Comparison of ENCODE assay signal across 8 cellular contexts in the genomic region with DNA sequence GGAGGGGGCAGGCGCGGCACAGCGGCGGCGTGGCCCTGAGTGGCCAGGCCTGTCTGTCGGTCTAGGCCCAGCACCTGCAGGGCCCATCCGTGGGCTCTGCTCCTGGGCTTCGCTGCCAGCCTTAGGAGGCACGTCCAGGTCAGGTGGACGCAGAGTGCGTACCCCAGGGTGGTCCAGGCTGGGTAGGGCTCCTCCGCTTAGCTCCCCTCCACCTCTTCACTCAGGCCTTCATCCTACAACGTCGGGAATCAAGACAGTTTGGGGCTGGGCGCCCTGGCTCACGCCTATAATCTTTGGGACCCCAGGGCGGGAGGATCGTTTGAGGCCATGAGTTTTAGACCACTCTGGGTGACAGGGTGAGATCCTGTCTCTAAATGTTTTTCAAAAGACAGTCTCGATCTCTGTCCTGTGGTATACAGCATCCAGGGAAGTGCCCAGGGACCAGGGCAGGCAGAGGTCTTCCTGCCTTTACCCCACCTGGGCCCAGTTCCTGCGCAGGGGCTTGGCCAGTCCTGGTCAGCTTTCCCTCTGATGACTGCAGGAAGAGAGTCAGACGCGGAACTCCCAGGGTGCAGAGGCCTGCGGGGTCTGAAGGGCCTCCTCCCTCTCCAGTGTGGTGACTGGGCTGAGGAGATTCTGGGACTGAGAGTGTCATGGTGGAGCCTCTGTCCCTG. TPM values are rescaled to one million over a fixed set of nuclear protein-coding genes. Genes with fewer than 3 reads are reported as not detected.
DNase-seq lines count a peak whose midpoint lies in the region; ATAC-seq and TF ChIP-seq lines count a peak whose summit lies in the region.
"Not testable (repeated sequence)": the region's sequence is repeated elsewhere in the genome, so short reads cannot be mapped to it uniquely, and the experiment has no call there.

No MANE protein-coding gene starts in this region.

- not testable (repeated sequence) for H3K36me3 ChIP-seq in GM23338 (ENCODE audit: insufficient read depth); MM.1S (replicated peaks; ENCODE audit: insufficient read depth, low read length); testis (ENCODE audit: low read depth, missing control alignments)
- H3K36me3 ChIP-seq in heart right ventricle = peaks cover 0 to 22% (median 0%) of the 10 kb centered on the region in 9 donors

- H3K4me2 ChIP-seq in GM23338 (peak overlapping the region; percentile 83), MM.1S (ENCODE audit: low read depth, low read length) (peak overlapping the region; percentile 86; the same call in 1 of the 2 replicates)

- WGBS in heart right ventricle, 2 donors = 34 to 35% methylated on average over 23 of the region's 23 CpGs
- 28 to 42% methylated on average over 11 to 17 of the region's 23 CpGs for WGBS in testis, 2 donors

- intact Hi-C loops in MCF 10A (cut with micrococcal nuclease) = loop anchor here (10.0 kb wide), 1 partner anchor 72 kb away; no protein-coding TSS in a partner anchor
- intact Hi-C loops in heart right ventricle (cut with DNase I) = loop anchor here in 9 of 10 donors (5.0 to 10.0 kb wide), 6 partner anchors 142 to 1302 kb away; a partner anchor contains a TSS
- intact Hi-C loops in testis (cut with DNase I; ENCODE audit: low total_unique reads) = loop anchor here (5.0 kb wide), 1 partner anchor 154 kb away; no protein-coding TSS in a partner anchor

- not testable (repeated sequence) for H3K27ac ChIP-seq in GM23338 (ENCODE audit: low read depth); MM.1S (ENCODE audit: low read length)
- peak overlapping the region; percentile 53 to 98 (median 92) for H3K27ac ChIP-seq in heart right ventricle
- H3K27ac ChIP-seq in testis = peak overlapping the region; percentile 45 to 70

- H3K4me3 ChIP-seq in GM23338 = peak overlapping the region; percentile 98
- H3K4me3 ChIP-seq in MM.1S (ENCODE audit: low read length) = peak overlapping the region; percentile 74
- peak overlapping the region; percentile 10 to 99 (median 90) for H3K4me3 ChIP-seq in heart right ventricle
- H3K4me3 ChIP-seq in testis = peak overlapping the region; percentile 89 to 91

- peak; percentile 15 for ATAC-seq in GM23338
- not testable (repeated sequence) for ATAC-seq in WTC11
- peak in 2 of 8 donors; percentile 34 to 46 for ATAC-seq in heart right ventricle
- ATAC-seq in natural killer cell treated with Interleukin-12 subunit alpha and Interleukin-12 subunit beta and Interleukin-15 and Interleukin-18, amount 100 ng/mL, for 72 hours = peak in 1 of 2 donors; percentile 13

- H3K79me2 ChIP-seq in GM23338 (replicated peaks; ENCODE audit: insufficient read depth) (peaks cover 36% of the 10 kb centered on the region), MM.1S (ENCODE audit: low read length) (peaks cover 62% of the 10 kb centered on the region)

- not testable (repeated sequence) for H3K4me1 ChIP-seq in GM23338 (ENCODE audit: insufficient read depth); MM.1S (ENCODE audit: low read length)
- H3K4me1 ChIP-seq in heart right ventricle (peaks cover 11 to 29% (median 23%) of the 10 kb centered on the region in 9 donors), testis (peaks cover 23% of the 10 kb centered on the region)

- TF ChIP-seq POLR2A in testis (IDR thresholded peaks at IDR 0.05) = not testable (repeated sequence)

- peaks cover 11% of the 10 kb centered on the region for H3K27me3 Mint-ChIP-seq in GM23338 (ENCODE audit: insufficient read depth, low read depth, poor library complexity)
- H3K27me3 Mint-ChIP-seq in WTC11 (ENCODE audit: low read depth); MCF 10A (ENCODE audit: insufficient read depth, unreplicated experiment); natural killer cell treated with Interleukin-12 subunit alpha and Interleukin-12 subunit beta and Interleukin-15 and Interleukin-18, amount 100 ng/mL, for 72 hours: not testable (repeated sequence)

- POLR2A ChIA-PET in WTC11 (lab: Charles Lee) = not testable (repeated sequence)
- POLR2A ChIA-PET in MCF 10A (lab: Yijun Ruan, JAX) = interaction anchor here (1.3 to 4.0 kb wide), 4 partner anchors 145 to 159 kb away, joined by 8 to 61 read pairs (median 20); a partner anchor contains a TSS

- DNase-seq in EL (peak; percentile 31), GM23338 (ENCODE audit: low spot score) (peak; percentile 12), MCF 10A (ENCODE audit: unreplicated experiment) (peak; percentile 13)
- not testable (repeated sequence) for DNase-seq in MM.1S; WTC11 (ENCODE audit: low spot score); heart right ventricle; natural killer cell treated with Interleukin-12 subunit alpha and Interleukin-12 subunit beta and Interleukin-15 and Interleukin-18, amount 100 ng/mL, for 72 hours (ENCODE audit: low spot score); testis

- not testable (repeated sequence) for H3F3A ChIP-seq in GM23338 (replicated peaks; ENCODE audit: low read depth); MM.1S (ENCODE audit: insufficient read depth, low read length)

- H3K27me3 ChIP-seq in GM23338 (ENCODE audit: insufficient read depth); MM.1S (replicated peaks; ENCODE audit: insufficient read depth, low read length); heart right ventricle; testis: not testable (repeated sequence)

- H3K9me2 ChIP-seq in GM23338 (ENCODE audit: insufficient read depth); MM.1S (replicated peaks; ENCODE audit: insufficient read depth, low read length): not testable (repeated sequence)

- BruUV-seq in MCF 10A (replicated peaks; lab: Mats Ljungman, UMichigan) = not testable (repeated sequence)

- H3K9me3 ChIP-seq in MM.1S (replicated peaks; ENCODE audit: insufficient read depth, low read length); heart right ventricle; testis: not testable (repeated sequence)

- H3K4me1 Mint-ChIP-seq in GM23338; WTC11; MCF 10A (ENCODE audit: insufficient read depth, unreplicated experiment): not testable (repeated sequence)
- H3K4me1 Mint-ChIP-seq in natural killer cell treated with Interleukin-12 subunit alpha and Interleukin-12 subunit beta and Interleukin-15 and Interleukin-18, amount 100 ng/mL, for 72 hours (ENCODE audit: low read depth in 2 of 2) = peaks cover 9 to 10% of the 10 kb centered on the region in 2 donors

- not testable (repeated sequence) for H4K20me1 ChIP-seq in GM23338 (replicated peaks; ENCODE audit: insufficient read depth); MM.1S (ENCODE audit: insufficient read depth, low read length)

- H3K27ac Mint-ChIP-seq in GM23338, WTC11: not testable (repeated sequence)
- H3K27ac Mint-ChIP-seq in MCF 10A (ENCODE audit: low read depth, unreplicated experiment) = peak overlapping the region; percentile 82
- peak overlapping the region; percentile 56 to 85 for H3K27ac Mint-ChIP-seq in natural killer cell treated with Interleukin-12 subunit alpha and Interleukin-12 subunit beta and Interleukin-15 and Interleukin-18, amount 100 ng/mL, for 72 hours

- peak overlapping the region; percentile 70 for H3K4me3 Mint-ChIP-seq in GM23338
- H3K4me3 Mint-ChIP-seq in WTC11 = peak overlapping the region; percentile 66
- H3K4me3 Mint-ChIP-seq in MCF 10A (ENCODE audit: unreplicated experiment) = peak overlapping the region; percentile 76
- peak overlapping the region; percentile 84 for H3K4me3 Mint-ChIP-seq in natural killer cell treated with Interleukin-12 subunit alpha and Interleukin-12 subunit beta and Interleukin-15 and Interleukin-18, amount 100 ng/mL, for 72 hours

- peak overlapping the region; percentile 86 for H3K9ac ChIP-seq in MM.1S (ENCODE audit: low read length)

- not testable (repeated sequence) for H3K9me3 Mint-ChIP-seq in GM23338; WTC11; MCF 10A (ENCODE audit: unreplicated experiment); natural killer cell treated with Interleukin-12 subunit alpha and Interleukin-12 subunit beta and Interleukin-15 and Interleukin-18, amount 100 ng/mL, for 72 hours

- H2AFZ ChIP-seq in GM23338 = not testable (repeated sequence)
- peak overlapping the region; percentile 63; the same call in 1 of the 2 replicates for H2AFZ ChIP-seq in MM.1S (ENCODE audit: low read length)

- not testable (repeated sequence) for TF ChIP-seq CTCF in GM23338 (conservative IDR thresholded peaks at IDR 0.05; ENCODE audit: low read depth in 2 of 2); MM.1S (IDR thresholded peaks at IDR 0.05; ENCODE audit: low read length); WTC11 (IDR thresholded peaks at IDR 0.05); MCF 10A (IDR thresholded peaks at IDR 0.05; ENCODE audit: unreplicated experiment); heart right ventricle (IDR thresholded peaks at IDR 0.05); testis (IDR thresholded peaks at IDR 0.05)

- H3K36me3 Mint-ChIP-seq in GM23338 (ENCODE audit: low read depth); WTC11; natural killer cell treated with Interleukin-12 subunit alpha and Interleukin-12 subunit beta and Interleukin-15 and Interleukin-18, amount 100 ng/mL, for 72 hours: not testable (repeated sequence)
- H3K36me3 Mint-ChIP-seq in MCF 10A (ENCODE audit: insufficient read depth, unreplicated experiment) = peaks cover 16% of the 10 kb centered on the region

- CTCF ChIA-PET in WTC11 (lab: Charles Lee) = interaction anchor here (1.5 kb wide), 1 partner anchor 150 kb away, joined by 4 read pairs; no protein-coding TSS in a partner anchor
- CTCF ChIA-PET in MCF 10A (lab: Yijun Ruan, JAX) = interaction anchor here (0.6 to 5.7 kb wide), 4 partner anchors 145 to 581 kb away, joined by 3 to 90 read pairs (median 10); no protein-coding TSS in a partner anchor

RNA-seq across cellular contexts. Expression of a gene that starts 0.9 kb away (rescaled TPM):
- 60.0 and 70.9 TPM in 2 replicates for total RNA-seq in GM23338 (2014; rRNA removed; shearing (Covaris generic))
- polyA plus RNA-seq in GM23338 (2016; fragmentation: Nextera tagmentation; extraction: Ambion mirVana) = 233 and 263 TPM in 2 replicates
- total RNA-seq in WTC11 (2021) = 183 to 225 TPM (median 220 TPM) in 3 replicates
- 402 and 427 TPM in 2 replicates for total RNA-seq in MCF 10A (2022)
- 100 to 1,000 TPM; 297 to 528 (median 396) TPM for total RNA-seq in heart right ventricle
- polyA plus RNA-seq in heart right ventricle = 100 to 1,000 TPM; 499 to 911 TPM
- total RNA-seq in natural killer cell treated with Interleukin-12 subunit alpha and Interleukin-12 subunit beta and Interleukin-15 and Interleukin-18, amount 100 ng/mL, for 72 hours = 100 to 1,000 TPM; 179 to 231 TPM
- total RNA-seq in testis = 100 to 1,000 TPM; 132 to 137 TPM
- 264 TPM for polyA plus RNA-seq in testis (ENCODE audit: insufficient read depth, low read depth, low replicate concordance)

RNA-seq across cellular contexts. Expression of a gene that starts 1.6 kb away (rescaled TPM):
- 87.5 and 98.6 TPM in 2 replicates for total RNA-seq in GM23338 (2014; rRNA removed; shearing (Covaris generic))
- polyA plus RNA-seq in GM23338 (2016; fragmentation: Nextera tagmentation; extraction: Ambion mirVana) = 43.5 and 44.2 TPM in 2 replicates
- 76.7 to 95.8 TPM (median 81.1 TPM) in 3 replicates for total RNA-seq in WTC11 (2021)
- total RNA-seq in MCF 10A (2022) = 40.2 and 41.1 TPM in 2 replicates
- 10 to 100 TPM; 21.9 to 33.6 (median 25.9) TPM for total RNA-seq in heart right ventricle
- 10 to 100 TPM; 31.6 to 60.6 TPM for polyA plus RNA-seq in heart right ventricle
- total RNA-seq in natural killer cell treated with Interleukin-12 subunit alpha and Interleukin-12 subunit beta and Interleukin-15 and Interleukin-18, amount 100 ng/mL, for 72 hours = 100 to 1,000 TPM in 1 of 2 donors, 10 to 100 TPM in 1; 84.8 to 122 TPM
- total RNA-seq in testis = 100 to 1,000 TPM; 101 to 121 TPM
- polyA plus RNA-seq in testis (ENCODE audit: insufficient read depth, low read depth, low replicate concordance) = 89.0 TPM

RNA-seq across cellular contexts. Expression of a gene that starts 15.3 kb away (rescaled TPM):
- total RNA-seq in GM23338 (2014; rRNA removed; shearing (Covaris generic)) = 0.21 and 0.66 TPM in 2 replicates
- 0.31 TPM in 1 of 2 replicates, not detected in the other for polyA plus RNA-seq in GM23338 (2016; fragmentation: Nextera tagmentation; extraction: Ambion mirVana)
- total RNA-seq in WTC11 (2021) = 0.18 TPM in 1 of 3 replicates, not detected in the others
- not detected in 2 replicates for total RNA-seq in MCF 10A (2022)
- total RNA-seq in heart right ventricle = 100 to 1,000 TPM in 1 of 10 donors, 10 to 100 TPM in 3, 1 to 10 TPM in 6; 2.3 to 109 (median 8.7) TPM
- 100 to 1,000 TPM in 1 of 2 donors, 10 to 100 TPM in 1; 48.3 to 286 TPM for polyA plus RNA-seq in heart right ventricle
- not detected for total RNA-seq in natural killer cell treated with Interleukin-12 subunit alpha and Interleukin-12 subunit beta and Interleukin-15 and Interleukin-18, amount 100 ng/mL, for 72 hours
- total RNA-seq in testis = 100 to 1,000 TPM; 129 to 141 TPM
- polyA plus RNA-seq in testis (ENCODE audit: insufficient read depth, low read depth, low replicate concordance) = 386 TPM

RNA-seq across cellular contexts. Expression of a gene that starts 38.1 kb away (rescaled TPM):
- total RNA-seq in GM23338 (2014; rRNA removed; shearing (Covaris generic)) = 22.1 and 34.5 TPM in 2 replicates
- polyA plus RNA-seq in GM23338 (2016; fragmentation: Nextera tagmentation; extraction: Ambion mirVana) (15.1 and 16.4 TPM in 2 replicates), heart right ventricle (under 1 TPM; 0.66 to 0.86 TPM), testis (ENCODE audit: insufficient read depth, low read depth, low replicate concordance) (140 TPM)
- total RNA-seq in WTC11 (2021) (2.8 to 5.4 TPM (median 3.4 TPM) in 3 replicates), MCF 10A (2022) (0.61 TPM in 1 of 2 replicates, not detected in the other), heart right ventricle (1 to 10 TPM in 1 of 10 donors, under 1 TPM in 8, not detected in 1; 0.25 to 1.4 (median 0.47) TPM), testis (100 to 1,000 TPM in 1 of 2 donors, 10 to 100 TPM in 1; 72.6 to 117 TPM)
- total RNA-seq in natural killer cell treated with Interleukin-12 subunit alpha and Interleukin-12 subunit beta and Interleukin-15 and Interleukin-18, amount 100 ng/mL, for 72 hours = 1 to 10 TPM in 1 of 2 donors, under 1 TPM in 1; 0.83 to 1.7 TPM

RNA-seq across cellular contexts. Expression of a gene that starts 53.9 kb away (rescaled TPM):
- 1.8 and 3.0 TPM in 2 replicates for total RNA-seq in GM23338 (2014; rRNA removed; shearing (Covaris generic))
- 1.0 and 1.1 TPM in 2 replicates for polyA plus RNA-seq in GM23338 (2016; fragmentation: Nextera tagmentation; extraction: Ambion mirVana)
- total RNA-seq in WTC11 (2021) = 10.5 to 13.6 TPM (median 13.3 TPM) in 3 replicates
- total RNA-seq in MCF 10A (2022) = not detected in 2 replicates
- not detected for total RNA-seq in heart right ventricle
- not detected for polyA plus RNA-seq in heart right ventricle
- total RNA-seq in natural killer cell treated with Interleukin-12 subunit alpha and Interleukin-12 subunit beta and Interleukin-15 and Interleukin-18, amount 100 ng/mL, for 72 hours = not detected
- 10 to 100 TPM; 56.9 to 88.4 TPM for total RNA-seq in testis
- 10.3 TPM for polyA plus RNA-seq in testis (ENCODE audit: insufficient read depth, low read depth, low replicate concordance)
